Comparison of ENCODE assay signal across 30 cellular contexts in the genomic region with DNA sequence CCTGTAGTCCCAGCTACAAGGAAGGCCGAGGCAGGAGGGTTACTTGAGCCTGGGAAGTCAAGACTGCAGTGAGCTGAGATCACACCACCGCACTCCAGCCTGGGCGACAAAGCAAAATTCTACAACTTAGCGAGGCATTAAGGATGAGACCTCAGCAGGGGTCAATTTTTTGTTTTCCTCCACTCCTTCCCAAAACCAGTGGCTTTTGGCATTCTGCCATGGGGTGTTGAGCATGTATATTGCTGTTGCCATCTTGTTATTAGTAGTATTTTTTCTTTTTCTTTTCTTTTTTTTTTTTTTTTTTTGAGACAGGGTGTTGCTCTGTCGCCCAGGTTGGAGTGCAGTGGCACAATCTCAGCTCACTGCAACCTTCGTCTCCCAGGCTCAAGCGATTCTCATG. TPM values are rescaled to one million over a fixed set of nuclear protein-coding genes. Genes with fewer than 3 reads are reported as not detected.
"Had no signal": no experiment of that assay in that cellular context is flagged by ENCODE, and none has a peak within 500 bp of the region (broad histone marks: within the 10 kb centered on the region; RNA-seq: fewer than 3 reads in every experiment).

No MANE protein-coding gene starts in this region.

- H3K27ac Mint-ChIP-seq: activated CD4-positive, alpha-beta memory T cell treated with anti-CD3 and anti-CD28 coated beads, Interleukin-2, amount 10 ng/mL, durations not matched to agents 7 days and 5 days; activated CD4-positive, alpha-beta T cell treated with anti-CD3 and anti-CD28 coated beads, Interleukin-2, amount 10 ng/mL, durations not matched to agents 7 days and 5 days; activated naive CD8-positive, alpha-beta T cell; activated T-cell treated with anti-CD3 and anti-CD28 coated beads, Interleukin-2, amount 50 U/mL, for 24 hours; mesothelial cell of epicardium; naive thymus-derived CD4-positive, alpha-beta T cell; T-helper 1 cell treated with Interleukin-12 subunit alpha and Interleukin-12 subunit beta and Interleukin-4 antibody, amounts not matched to agents 30 μg/mL and 1 μg/mL, for 36 hours had no signal

- H3K4me1 Mint-ChIP-seq: activated CD4-positive, alpha-beta memory T cell treated with anti-CD3 and anti-CD28 coated beads, Interleukin-2, amount 10 ng/mL, durations not matched to agents 7 days and 5 days; activated CD4-positive, alpha-beta T cell treated with anti-CD3 and anti-CD28 coated beads, Interleukin-2, amount 10 ng/mL, durations not matched to agents 7 days and 5 days had no signal

- ATAC-seq: left ventricle myocardium superior; naive thymus-derived CD4-positive, alpha-beta T cell; pancreas; upper lobe of right lung had no signal

- H3K27me3 ChIP-seq: colonic mucosa, gastrocnemius medialis, hepatocyte, pancreas, sigmoid colon, suprapubic skin, tibial artery, upper lobe of right lung had no signal

- H3K4me3 Mint-ChIP-seq: activated CD4-positive, alpha-beta memory T cell treated with anti-CD3 and anti-CD28 coated beads, Interleukin-2, amount 10 ng/mL, durations not matched to agents 7 days and 5 days; activated CD4-positive, alpha-beta T cell treated with anti-CD3 and anti-CD28 coated beads, Interleukin-2, amount 10 ng/mL, durations not matched to agents 7 days and 5 days; activated naive CD8-positive, alpha-beta T cell; activated T-cell treated with anti-CD3 and anti-CD28 coated beads, Interleukin-2, amount 50 U/mL, for 24 hours; mesothelial cell of epicardium; naive thymus-derived CD4-positive, alpha-beta T cell; T-helper 1 cell treated with Interleukin-12 subunit alpha and Interleukin-12 subunit beta and Interleukin-4 antibody, amounts not matched to agents 30 μg/mL and 1 μg/mL, for 36 hours had no signal

- H3K36me3 ChIP-seq: colonic mucosa, gastrocnemius medialis, pancreas, prostate gland, sigmoid colon, suprapubic skin, upper lobe of right lung had no signal

- H3K4me3 ChIP-seq: colonic mucosa, gastrocnemius medialis, hepatocyte, pancreas, prostate gland, sigmoid colon, smooth muscle cell, suprapubic skin, tibial artery, upper lobe of right lung had no signal

- DNase-seq: activated CD4-positive, alpha-beta memory T cell treated with anti-CD3 and anti-CD28 coated beads, Interleukin-2, amount 10 ng/mL, durations not matched to agents 7 days and 5 days; activated CD4-positive, alpha-beta T cell treated with anti-CD3 and anti-CD28 coated beads, Interleukin-2, amount 10 ng/mL, durations not matched to agents 7 days and 5 days; activated CD4-positive, CD25-positive, alpha-beta regulatory T cell treated with anti-CD3 and anti-CD28 coated beads, Interleukin-2, amount 50 U/mL, for 72 hours; activated CD8-positive, alpha-beta memory T cell treated with anti-CD3 and anti-CD28 coated beads, Interleukin-2, amount 50 U/mL, for 48 hours; activated naive CD4-positive, alpha-beta T cell treated with Interleukin-2 at 50 U/mL for 16 hours; activated T-cell treated with anti-CD3 and anti-CD28 coated beads, Interleukin-2, amount 50 U/mL, for 24 hours; colonic mucosa; effector CD8-positive, alpha-beta T cell; erythroblast; islet precursor cell; left ventricle myocardium superior; naive thymus-derived CD4-positive, alpha-beta T cell; nucleus accumbens; sigmoid colon; stimulated activated CD4-positive, alpha-beta T cell treated with anti-CD3 and anti-CD28 coated beads, Interleukin-15, amount 100 ng/mL, for 24 hours; stimulated activated naive CD4-positive, alpha-beta T cell; T-helper 9 cell; upper lobe of right lung had no signal

- H3K9me3 Mint-ChIP-seq: activated CD4-positive, alpha-beta memory T cell treated with anti-CD3 and anti-CD28 coated beads, Interleukin-2, amount 10 ng/mL, durations not matched to agents 7 days and 5 days; activated CD4-positive, alpha-beta T cell treated with anti-CD3 and anti-CD28 coated beads, Interleukin-2, amount 10 ng/mL, durations not matched to agents 7 days and 5 days; activated T-cell treated with anti-CD3 and anti-CD28 coated beads, Interleukin-2, amount 50 U/mL, for 24 hours; mesothelial cell of epicardium; T-helper 1 cell treated with Interleukin-12 subunit alpha and Interleukin-12 subunit beta and Interleukin-4 antibody, amounts not matched to agents 30 μg/mL and 1 μg/mL, for 36 hours had no signal

- H3K36me3 Mint-ChIP-seq: activated naive CD8-positive, alpha-beta T cell; mesothelial cell of epicardium had no signal

- H3K9me3 ChIP-seq: colonic mucosa, gastrocnemius medialis, pancreas, prostate gland, sigmoid colon, suprapubic skin, tibial artery, upper lobe of right lung had no signal

- H3K27ac ChIP-seq: colonic mucosa, hepatocyte, pancreas, prostate gland, sigmoid colon, suprapubic skin, tibial artery, upper lobe of right lung had no signal

- H3K4me1 ChIP-seq: colonic mucosa, pancreas, prostate gland, suprapubic skin, upper lobe of right lung had no signal

- H3K27me3 Mint-ChIP-seq: activated naive CD8-positive, alpha-beta T cell; activated T-cell treated with anti-CD3 and anti-CD28 coated beads, Interleukin-2, amount 50 U/mL, for 24 hours had no signal

RNA-seq across cellular contexts. Expression of a gene that starts 54.8 kb away (rescaled TPM):
- total RNA-seq: dermis microvascular lymphatic vessel endothelial cell had no signal
- polyA plus RNA-seq: neural cell had no signal
